ENCODE assay signal across 15 cellular contexts in genomic region chr4:134952305-134952704, GRCh38.
DNase-seq lines count a peak whose midpoint lies in the region; ATAC-seq and TF ChIP-seq lines count a peak whose summit lies in the region.
"Had no signal": no experiment of that assay in that cellular context is flagged by ENCODE, and none has a peak within 500 bp of the region (broad histone marks: within the 10 kb centered on the region; RNA-seq: fewer than 3 reads in every experiment).

No MANE protein-coding gene starts in this region.

- TF ChIP-seq POLR2A in heart left ventricle (IDR thresholded peaks at IDR 0.05) = no peak

- TF ChIP-seq CTCF in heart left ventricle (IDR thresholded peaks at IDR 0.05) = no peak
- no peak for TF ChIP-seq CTCF in lower lobe of right lung (IDR thresholded peaks at IDR 0.05)
- no peak for TF ChIP-seq CTCF in upper lobe of right lung (IDR thresholded peaks at IDR 0.05)

- intact Hi-C loops in Right ventricle myocardium inferior (cut with DNase I) = no loop called here
- intact Hi-C loops in heart left ventricle (cut with DNase I) = no loop called here
- intact Hi-C loops in lower lobe of right lung (cut with DNase I) = no loop called here
- intact Hi-C loops in upper lobe of right lung (cut with DNase I) = no loop called here

- DNase-seq in Right ventricle myocardium inferior (ENCODE audit: missing footprints) (peak; percentile 41), heart left ventricle (no peak), lower lobe of right lung (peak; percentile 31), upper lobe of right lung (peak; percentile 40), NCI-H2171 (lab: John Stamatoyannopoulos, UW) (no peak), NCI-H226 (no peak)
- DNase-seq: AML-193; Caco-2; Calu3; CD4-positive, alpha-beta T cell; CD8-positive, alpha-beta T cell; DMS79 treated with DMSO at 0.1 percent for 48 hours; GF-D8 had no signal

- H3K27me3 ChIP-seq in heart left ventricle = no peaks in the 10 kb centered on the region
- no peaks in the 10 kb centered on the region for H3K27me3 ChIP-seq in lower lobe of right lung (ENCODE audit: low read depth)
- H3K27me3 ChIP-seq in upper lobe of right lung = no peaks in the 10 kb centered on the region
- H3K27me3 ChIP-seq: BLaER1 treated with 17β-estradiol and CSF1 and Interleukin-3, amounts not matched to agents 10 nM and 100 nM had no signal

- 87 to 92% (median 91%) methylated on average over 5 to 13 of the region's 13 CpGs for WGBS in heart left ventricle, 4 donors

- H3K4me3 ChIP-seq in heart left ventricle (no peak overlapping the region), lower lobe of right lung (no peak overlapping the region), upper lobe of right lung (no peak overlapping the region)
- H3K4me3 ChIP-seq: A549; BLaER1 treated with 17β-estradiol and CSF1 and Interleukin-3, amounts not matched to agents 10 nM and 100 nM had no signal

- H3K36me3 ChIP-seq in heart left ventricle (no peaks in the 10 kb centered on the region), lower lobe of right lung (no peaks in the 10 kb centered on the region), upper lobe of right lung (no peaks in the 10 kb centered on the region)
- H3K36me3 ChIP-seq: BLaER1 treated with 17β-estradiol and CSF1 and Interleukin-3, amounts not matched to agents 10 nM and 100 nM had no signal

- H3K4me1 ChIP-seq in heart left ventricle (no peaks in the 10 kb centered on the region), lower lobe of right lung (no peaks in the 10 kb centered on the region), upper lobe of right lung (no peaks in the 10 kb centered on the region)
- H3K4me1 ChIP-seq: A549; BLaER1 treated with 17β-estradiol and CSF1 and Interleukin-3, amounts not matched to agents 10 nM and 100 nM; Caco-2 had no signal

- ATAC-seq in Right ventricle myocardium inferior (no peak), heart left ventricle (no peak), lower lobe of right lung (no peak), upper lobe of right lung (no peak)
- ATAC-seq: A549; CD8-positive, alpha-beta T cell had no signal

- H3K27ac ChIP-seq in heart left ventricle (no peak overlapping the region), lower lobe of right lung (no peak overlapping the region), upper lobe of right lung (no peak overlapping the region)
- H3K27ac ChIP-seq: A549; BLaER1 treated with 17β-estradiol and CSF1 and Interleukin-3, amounts not matched to agents 10 nM and 100 nM had no signal

- H3K9me3 ChIP-seq in heart left ventricle (peaks cover 0 to 7% (median 0%) of the 10 kb centered on the region in 12 donors), lower lobe of right lung (no peaks in the 10 kb centered on the region), upper lobe of right lung (no peaks in the 10 kb centered on the region)
- H3K9me3 ChIP-seq: A549, Caco-2 had no signal

Comparison
In these comparisons a context has a peak if more than half of its experiments do, and no peak if none do; other contexts are left out.
1. DNase-seq: peak in Right ventricle myocardium inferior (single experiment), lower lobe of right lung (single experiment) and upper lobe of right lung (single experiment); none in heart left ventricle (0 of 5), NCI-H2171 (single experiment) and NCI-H226 (single experiment).